3 cellular contexts compared by ENCODE assay signal in the genomic region with DNA sequence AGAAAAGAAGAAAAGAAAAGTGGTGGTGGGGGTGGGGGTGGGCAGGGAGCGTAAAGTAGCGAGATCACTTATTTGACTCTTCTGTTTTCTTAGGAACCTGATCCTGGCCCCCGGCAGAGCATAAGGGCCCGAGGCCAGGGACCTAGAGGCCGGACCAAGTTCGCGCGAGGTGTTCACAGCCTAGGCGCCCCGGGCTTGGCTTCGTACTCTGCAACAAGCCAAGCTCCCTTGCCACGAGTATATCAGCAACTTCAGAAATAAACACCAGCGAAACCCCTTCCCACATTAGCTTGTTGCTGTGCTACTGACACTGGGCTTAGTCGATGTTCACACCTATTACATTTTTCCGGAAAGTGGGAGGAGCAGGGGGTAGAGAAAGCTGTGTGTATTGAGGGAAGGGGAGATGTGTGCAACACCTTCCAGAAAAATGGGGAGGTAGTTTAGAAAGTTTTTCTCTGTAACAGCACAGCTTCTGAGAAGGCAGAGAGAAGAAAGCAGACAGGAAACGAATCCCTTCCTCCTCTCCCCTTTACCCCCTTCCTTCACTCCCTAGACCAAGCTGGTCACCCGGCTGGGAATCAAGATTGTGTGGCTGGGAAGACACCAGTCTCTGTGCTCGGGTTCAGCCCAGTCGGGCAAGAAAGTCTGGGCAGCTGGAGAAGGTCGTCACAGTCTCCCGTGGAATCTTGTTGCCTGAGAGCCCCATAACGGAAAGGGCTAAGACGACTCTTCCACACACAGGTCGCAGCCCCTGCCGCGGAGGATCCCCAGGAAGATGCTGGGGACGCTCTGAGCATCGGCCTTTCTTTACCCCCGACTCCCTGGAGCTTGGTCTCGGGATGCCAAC.
TF ChIP-seq lines count a peak whose summit lies in the region.

No MANE protein-coding gene starts in this region.

TF ChIP-seq in endothelial cell of umbilical vein, 7 proteins besides CTCF, POLR2A, EP300 and RAD21:
- TF ChIP-seq, protein P1, sequence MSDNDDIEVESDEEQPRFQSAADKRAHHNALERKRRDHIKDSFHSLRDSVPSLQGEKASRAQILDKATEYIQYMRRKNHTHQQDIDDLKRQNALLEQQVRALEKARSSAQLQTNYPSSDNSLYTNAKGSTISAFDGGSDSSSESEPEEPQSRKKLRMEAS (IDR thresholded peaks at IDR 0.05; ENCODE audit: insufficient read depth, insufficient read length): no peak
- TF ChIP-seq EZH2 (IDR thresholded peaks at IDR 0.05; ENCODE audit: borderline replicate concordance, low read depth, low read length, severe bottlenecking) (peak; percentile 97), JUN (IDR thresholded peaks at IDR 0.05; ENCODE audit: borderline replicate concordance, insufficient read depth, insufficient read length, low read depth) (no peak)

TF ChIP-seq in neural cell, 6 proteins besides CTCF, POLR2A, EP300 and RAD21:
- TF ChIP-seq, protein P2, sequence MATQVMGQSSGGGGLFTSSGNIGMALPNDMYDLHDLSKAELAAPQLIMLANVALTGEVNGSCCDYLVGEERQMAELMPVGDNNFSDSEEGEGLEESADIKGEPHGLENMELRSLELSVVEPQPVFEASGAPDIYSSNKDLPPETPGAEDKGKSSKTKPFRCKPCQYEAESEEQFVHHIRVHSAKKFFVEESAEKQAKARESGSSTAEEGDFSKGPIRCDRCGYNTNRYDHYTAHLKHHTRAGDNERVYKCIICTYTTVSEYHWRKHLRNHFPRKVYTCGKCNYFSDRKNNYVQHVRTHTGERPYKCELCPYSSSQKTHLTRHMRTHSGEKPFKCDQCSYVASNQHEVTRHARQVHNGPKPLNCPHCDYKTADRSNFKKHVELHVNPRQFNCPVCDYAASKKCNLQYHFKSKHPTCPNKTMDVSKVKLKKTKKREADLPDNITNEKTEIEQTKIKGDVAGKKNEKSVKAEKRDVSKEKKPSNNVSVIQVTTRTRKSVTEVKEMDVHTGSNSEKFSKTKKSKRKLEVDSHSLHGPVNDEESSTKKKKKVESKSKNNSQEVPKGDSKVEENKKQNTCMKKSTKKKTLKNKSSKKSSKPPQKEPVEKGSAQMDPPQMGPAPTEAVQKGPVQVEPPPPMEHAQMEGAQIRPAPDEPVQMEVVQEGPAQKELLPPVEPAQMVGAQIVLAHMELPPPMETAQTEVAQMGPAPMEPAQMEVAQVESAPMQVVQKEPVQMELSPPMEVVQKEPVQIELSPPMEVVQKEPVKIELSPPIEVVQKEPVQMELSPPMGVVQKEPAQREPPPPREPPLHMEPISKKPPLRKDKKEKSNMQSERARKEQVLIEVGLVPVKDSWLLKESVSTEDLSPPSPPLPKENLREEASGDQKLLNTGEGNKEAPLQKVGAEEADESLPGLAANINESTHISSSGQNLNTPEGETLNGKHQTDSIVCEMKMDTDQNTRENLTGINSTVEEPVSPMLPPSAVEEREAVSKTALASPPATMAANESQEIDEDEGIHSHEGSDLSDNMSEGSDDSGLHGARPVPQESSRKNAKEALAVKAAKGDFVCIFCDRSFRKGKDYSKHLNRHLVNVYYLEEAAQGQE (IDR thresholded peaks at IDR 0.05; ENCODE audit: borderline replicate concordance): no peak
- peak; percentile 75 for TF ChIP-seq EZH2 (IDR thresholded peaks at IDR 0.05; ENCODE audit: borderline replicate concordance, insufficient read depth, low read length, poor library complexity, severe bottlenecking)
TF ChIP-seq in neural cell: peak in this region for 1.

TF ChIP-seq in HepG2, 621 proteins besides CTCF, POLR2A, EP300 and RAD21:
- TF ChIP-seq, protein P3, sequence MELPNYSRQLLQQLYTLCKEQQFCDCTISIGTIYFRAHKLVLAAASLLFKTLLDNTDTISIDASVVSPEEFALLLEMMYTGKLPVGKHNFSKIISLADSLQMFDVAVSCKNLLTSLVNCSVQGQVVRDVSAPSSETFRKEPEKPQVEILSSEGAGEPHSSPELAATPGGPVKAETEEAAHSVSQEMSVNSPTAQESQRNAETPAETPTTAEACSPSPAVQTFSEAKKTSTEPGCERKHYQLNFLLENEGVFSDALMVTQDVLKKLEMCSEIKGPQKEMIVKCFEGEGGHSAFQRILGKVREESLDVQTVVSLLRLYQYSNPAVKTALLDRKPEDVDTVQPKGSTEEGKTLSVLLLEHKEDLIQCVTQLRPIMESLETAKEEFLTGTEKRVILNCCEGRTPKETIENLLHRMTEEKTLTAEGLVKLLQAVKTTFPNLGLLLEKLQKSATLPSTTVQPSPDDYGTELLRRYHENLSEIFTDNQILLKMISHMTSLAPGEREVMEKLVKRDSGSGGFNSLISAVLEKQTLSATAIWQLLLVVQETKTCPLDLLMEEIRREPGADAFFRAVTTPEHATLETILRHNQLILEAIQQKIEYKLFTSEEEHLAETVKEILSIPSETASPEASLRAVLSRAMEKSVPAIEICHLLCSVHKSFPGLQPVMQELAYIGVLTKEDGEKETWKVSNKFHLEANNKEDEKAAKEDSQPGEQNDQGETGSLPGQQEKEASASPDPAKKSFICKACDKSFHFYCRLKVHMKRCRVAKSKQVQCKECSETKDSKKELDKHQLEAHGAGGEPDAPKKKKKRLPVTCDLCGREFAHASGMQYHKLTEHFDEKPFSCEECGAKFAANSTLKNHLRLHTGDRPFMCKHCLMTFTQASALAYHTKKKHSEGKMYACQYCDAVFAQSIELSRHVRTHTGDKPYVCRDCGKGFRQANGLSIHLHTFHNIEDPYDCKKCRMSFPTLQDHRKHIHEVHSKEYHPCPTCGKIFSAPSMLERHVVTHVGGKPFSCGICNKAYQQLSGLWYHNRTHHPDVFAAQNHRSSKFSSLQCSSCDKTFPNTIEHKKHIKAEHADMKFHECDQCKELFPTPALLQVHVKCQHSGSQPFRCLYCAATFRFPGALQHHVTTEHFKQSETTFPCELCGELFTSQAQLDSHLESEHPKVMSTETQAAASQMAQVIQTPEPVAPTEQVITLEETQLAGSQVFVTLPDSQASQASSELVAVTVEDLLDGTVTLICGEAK (IDR thresholded peaks at IDR 0.05): no peak
- TF ChIP-seq, protein P3 (CRISPR knock-in tag; IDR thresholded peaks at IDR 0.05): no peak
